ENCODE assay signal across 9 cellular contexts in genomic region chr1:10980094-10980577, GRCh38. TPM values are rescaled to one million over a fixed set of nuclear protein-coding genes. Genes with fewer than 3 reads are reported as not detected.
DNase-seq lines count a peak whose midpoint lies in the region; ATAC-seq, FAIRE-seq and TF ChIP-seq lines count a peak whose summit lies in the region.
"Had no signal": no experiment of that assay in that cellular context is flagged by ENCODE, and none has a peak within 500 bp of the region (broad histone marks: within the 10 kb centered on the region; RNA-seq: fewer than 3 reads in every experiment).

No MANE protein-coding gene starts in this region.

- peak overlapping the region; percentile 30 for H3K4me3 ChIP-seq in neural progenitor cell

- POLR2A ChIA-PET in RWPE1 (lab: Yijun Ruan, JAX; ENCODE audit: low non-redundant PET): no interaction called here

- H3K27ac Mint-ChIP-seq in Calu3 (ENCODE audit: unreplicated experiment) (peak overlapping the region; percentile 80), neural progenitor cell (peak overlapping the region; percentile 98)

- H3K4me1 ChIP-seq in neural progenitor cell: peaks cover 37% of the 10 kb centered on the region

- no peaks in the 10 kb centered on the region for H3K9me3 ChIP-seq in neural progenitor cell (ENCODE audit: low read depth)

- H3F3A ChIP-seq in neural progenitor cell (ENCODE audit: low read depth): peaks cover 43% of the 10 kb centered on the region

- H3K4me1 Mint-ChIP-seq in Calu3 (ENCODE audit: low read depth, unreplicated experiment): peaks cover 29% of the 10 kb centered on the region
- H3K4me1 Mint-ChIP-seq in neural progenitor cell: peaks cover 56% of the 10 kb centered on the region

- DNase-seq in Calu3 (peak; percentile 82), RWPE1 (ENCODE audit: low spot score) (peak; percentile 55), frontal cortex (ENCODE audit: low spot score in 2 of 2) (peak; percentile 57 to 60), neural progenitor cell (ENCODE audit: low spot score) (peak; percentile 97), GM19239 (ENCODE audit: insufficient read length, low spot score) (no peak)
- no peak for DNase-seq in stimulated activated CD4-positive, alpha-beta T cell treated with anti-CD3 and anti-CD28 coated beads, Interleukin-12 subunit alpha, Interleukin-12 subunit beta, amount 100 ng/mL, for 4 hours

- intact Hi-C loops in Calu3 (cut with micrococcal nuclease; ENCODE audit: unreplicated experiment): no loop called here

- FAIRE-seq in frontal cortex (lab: Jason Lieb, UNC) (no peak), GM19239 (lab: Jason Lieb, UNC) (no peak)
- FAIRE-seq: GM18507 had no signal

- no TSS peak for BruUV-seq in Calu3 (replicated peaks; lab: Mats Ljungman, UMichigan)

- H3K9ac ChIP-seq in neural progenitor cell: no peak overlapping the region

- no peak overlapping the region for H2AFZ ChIP-seq in neural progenitor cell (replicated peaks)

- peak overlapping the region; percentile 72 for H3K4me2 ChIP-seq in neural progenitor cell

- H3K27ac ChIP-seq in RWPE1: peak overlapping the region; percentile 65
- peak overlapping the region; percentile 96 for H3K27ac ChIP-seq in neural progenitor cell

- H4K20me1 ChIP-seq in neural progenitor cell (ENCODE audit: low read depth): no peaks in the 10 kb centered on the region

- H3K36me3 Mint-ChIP-seq in Calu3 (ENCODE audit: insufficient read depth, unreplicated experiment): no peaks in the 10 kb centered on the region
- peaks cover 3% of the 10 kb centered on the region for H3K36me3 Mint-ChIP-seq in neural progenitor cell

- no peak for TF ChIP-seq CTCF in Calu3 (IDR thresholded peaks at IDR 0.05; ENCODE audit: unreplicated experiment)
- peak; percentile 56 for TF ChIP-seq CTCF in RWPE1 (conservative IDR thresholded peaks at IDR 0.05; ENCODE audit: low read depth)
- peak; percentile 61 for TF ChIP-seq CTCF in neural progenitor cell (IDR thresholded peaks at IDR 0.05)

- H3K27me3 Mint-ChIP-seq in Calu3 (ENCODE audit: unreplicated experiment) (no peaks in the 10 kb centered on the region), neural progenitor cell (ENCODE audit: insufficient read depth, low read depth) (peaks cover 7% of the 10 kb centered on the region)

- no peaks in the 10 kb centered on the region for H3K27me3 ChIP-seq in neural progenitor cell

- H3K79me2 ChIP-seq in neural progenitor cell (ENCODE audit: low read depth): no peaks in the 10 kb centered on the region

- H3K9me3 Mint-ChIP-seq in Calu3 (ENCODE audit: low read depth, unreplicated experiment) (no peaks in the 10 kb centered on the region), neural progenitor cell (no peaks in the 10 kb centered on the region)

- H3K36me3 ChIP-seq in neural progenitor cell: no peaks in the 10 kb centered on the region

- CTCF ChIA-PET in Calu3 (lab: Charles Lee): interaction anchor here (0.6 to 1.4 kb wide), 3 partner anchors 18 to 57 kb away, joined by 3 to 4 read pairs (median 3); partner anchors contain the start of gene TARDBP
- CTCF ChIA-PET in RWPE1 (lab: Yijun Ruan, JAX): interaction anchor here (0.6 to 1.1 kb wide), 2 partner anchors 26 to 169 kb away, joined by 3 read pairs; no protein-coding TSS in a partner anchor

- no peak overlapping the region for H3K4me3 Mint-ChIP-seq in Calu3 (ENCODE audit: low read depth, unreplicated experiment)
- peak overlapping the region; percentile 72 for H3K4me3 Mint-ChIP-seq in neural progenitor cell

- ATAC-seq in GM21447 (IDR thresholded peaks at IDR 0.05; ENCODE audit: unreplicated experiment): no peak
- no peak for ATAC-seq in GM21360 (IDR thresholded peaks at IDR 0.05; ENCODE audit: unreplicated experiment)

RNA-seq across cellular contexts. Expression of gene TARDBP, which starts 32.3 kb away (rescaled TPM):
- total RNA-seq in Calu3 (2022): 124 and 130 TPM in 2 replicates
- total RNA-seq in frontal cortex: 101 TPM
- 170 and 202 TPM in 2 replicates for total RNA-seq in neural progenitor cell (ENCODE audit: low replicate concordance)

Comparison
In these comparisons a context has a peak if more than half of its experiments do, and no peak if none do; other contexts are left out.
1. DNase-seq: peak in Calu3 (single experiment), RWPE1 (single experiment), frontal cortex (2 of 2) and neural progenitor cell (single experiment); none in stimulated activated CD4-positive, alpha-beta T cell treated with anti-CD3 and anti-CD28 coated beads, Interleukin-12 subunit alpha, Interleukin-12 subunit beta, amount 100 ng/mL, for 4 hours (single experiment) and GM19239 (single experiment).